16 cellular contexts compared by ENCODE assay signal in genomic region chr12:104680506-104680905, GRCh38.
DNase-seq lines count a peak whose midpoint lies in the region; ATAC-seq, FAIRE-seq and TF ChIP-seq lines count a peak whose summit lies in the region.
"Had no signal": no experiment of that assay in that cellular context is flagged by ENCODE, and none has a peak within 500 bp of the region (broad histone marks: within the 10 kb centered on the region; RNA-seq: fewer than 3 reads in every experiment).

No MANE protein-coding gene starts in this region.

- BruUV-seq in GM12878 (replicated peaks; lab: Mats Ljungman, UMichigan), result no TSS peak

- no peaks in the 10 kb centered on the region for H3K27me3 Mint-ChIP-seq in stimulated activated naive CD8-positive, alpha-beta T cell treated with anti-CD3 and anti-CD28 coated beads, Interleukin-15, amount 100 ng/mL, for 72 hours
- no peaks in the 10 kb centered on the region for H3K27me3 Mint-ChIP-seq in CD8-positive, alpha-beta T cell (ENCODE audit: low read depth)

- H3K9me3 Mint-ChIP-seq in activated naive CD4-positive, alpha-beta T cell treated with anti-CD3 and anti-CD28 coated beads, Interleukin-2, amount 50 U/mL, for 72 hours, result peaks cover 4 to 6% of the 10 kb centered on the region in 2 donors
- peaks cover 0 to 6% of the 10 kb centered on the region in 2 donors for H3K9me3 Mint-ChIP-seq in stimulated activated naive CD8-positive, alpha-beta T cell treated with anti-CD3 and anti-CD28 coated beads, Interleukin-15, amount 100 ng/mL, for 72 hours
- H3K9me3 Mint-ChIP-seq in CD8-positive, alpha-beta T cell, result no peaks in the 10 kb centered on the region
- H3K9me3 Mint-ChIP-seq: naive thymus-derived CD8-positive, alpha-beta T cell had no signal

- H3K4me3 ChIP-seq in GM12878, result no peak overlapping the region
- no peak overlapping the region for H3K4me3 ChIP-seq in CD8-positive, alpha-beta T cell (ENCODE audit: low read depth, low read length)
- H3K4me3 ChIP-seq: GM23248, psoas muscle, thyroid gland had no signal

- peaks cover 4 to 14% of the 10 kb centered on the region in 2 donors for H3K36me3 Mint-ChIP-seq in activated naive CD4-positive, alpha-beta T cell treated with anti-CD3 and anti-CD28 coated beads, Interleukin-2, amount 50 U/mL, for 72 hours
- H3K36me3 Mint-ChIP-seq in CD8-positive, alpha-beta T cell, result no peaks in the 10 kb centered on the region
- H3K36me3 Mint-ChIP-seq: naive thymus-derived CD8-positive, alpha-beta T cell had no signal

- no peaks in the 10 kb centered on the region; the same call in 2 of the 3 replicates for H3K9me3 ChIP-seq in GM12878 (replicated peaks; ENCODE audit: control insufficient read depth, insufficient read depth, low read length)
- no peaks in the 10 kb centered on the region for H3K9me3 ChIP-seq in CD8-positive, alpha-beta T cell (ENCODE audit: low read length)
- H3K9me3 ChIP-seq: psoas muscle, thyroid gland had no signal

- no peak for TF ChIP-seq EP300 in GM12878 (IDR thresholded peaks at IDR 0.05; ENCODE audit: borderline replicate concordance in 1 of 2, control insufficient read depth in 1 of 2, low read depth in 2 of 2, low read length in 2 of 2)

- H4K20me1 ChIP-seq in GM12878 (ENCODE audit: control insufficient read depth, insufficient read depth), result no peaks in the 10 kb centered on the region

- H3K9ac ChIP-seq in GM12878 (ENCODE audit: control insufficient read depth, insufficient read depth, low read length), result no peak overlapping the region
- H3K9ac ChIP-seq: GM23248 had no signal

- no peak for FAIRE-seq in GM12878 (lab: Jason Lieb, UNC)
- FAIRE-seq: HTR-8/SVneo had no signal

- peak overlapping the region; percentile 43; the same call in 1 of the 2 replicates for H3K27ac ChIP-seq in GM12878 (ENCODE audit: control insufficient read depth, insufficient read depth)
- no peak overlapping the region for H3K27ac ChIP-seq in CD8-positive, alpha-beta T cell (ENCODE audit: low read depth, low read length)
- H3K27ac ChIP-seq: foreskin keratinocyte, GM23248, psoas muscle, thyroid gland had no signal

- in situ Hi-C loops in GM12878 (cut with MboI), result loop anchor here (5.0 kb wide), 1 partner anchor 372 kb away; no protein-coding TSS in a partner anchor

- CTCF ChIA-PET in GM12878 (lab: Yijun Ruan, JAX), result interaction anchor here (0.6 to 1.9 kb wide), 5 partner anchors 8 to 372 kb away, joined by 3 to 11 read pairs (median 4); no protein-coding TSS in a partner anchor
- CTCF ChIA-PET in CD8-positive, alpha-beta T cell (lab: Charles Lee), result interaction anchor here (1.2 to 2.2 kb wide), 2 partner anchors 82 to 299 kb away, joined by 3 to 9 read pairs; no protein-coding TSS in a partner anchor

- DNase-seq in activated naive CD4-positive, alpha-beta T cell treated with anti-CD3 and anti-CD28 coated beads, Interleukin-2, amount 50 U/mL, for 72 hours (ENCODE audit: low spot score in 2 of 2), result no peak
- no peak for DNase-seq in activated naive CD4-positive, alpha-beta T cell treated with anti-CD3 and anti-CD28 coated beads, Interleukin-2, amount 50 U/mL, for 16 hours
- peak; percentile 87 for DNase-seq in MV-4-11 (lab: John Stamatoyannopoulos, UW)
- DNase-seq in GM12878 (ENCODE audit: low read depth, low spot score), result no peak
- DNase-seq in stimulated activated naive CD8-positive, alpha-beta T cell treated with anti-CD3 and anti-CD28 coated beads, Interleukin-15, amount 100 ng/mL, for 72 hours, result peak; percentile 19 to 30
- DNase-seq in CD8-positive, alpha-beta T cell, result no peak
- no peak for DNase-seq in NCI-H2171 treated with DMSO at 0.1 percent for 48 hours (lab: John Stamatoyannopoulos, UW)
- DNase-seq: foreskin keratinocyte, NCI-H2107, psoas muscle, thyroid gland had no signal

- POLR2A ChIA-PET in GM12878 (lab: Charles Lee), result interaction anchor here (0.6 kb wide), 1 partner anchor 11 kb away, joined by 3 read pairs; no protein-coding TSS in a partner anchor
- POLR2A ChIA-PET in CD8-positive, alpha-beta T cell (lab: Charles Lee), result no interaction called here

- SMC1A ChIA-PET in GM12878 (lab: Charles Lee; ENCODE audit: uncharacterized antibody, unreplicated experiment), result interaction anchor here (1.0 to 8.7 kb wide), 4 partner anchors 9 to 172 kb away, joined by 3 to 47 read pairs (median 24); no protein-coding TSS in a partner anchor

- no peak overlapping the region for H3K4me2 ChIP-seq in GM12878 (ENCODE audit: control insufficient read depth, insufficient read depth)

- H3K36me3 ChIP-seq in GM12878 (ENCODE audit: control insufficient read depth in 2 of 2, insufficient read depth in 2 of 2, low read length in 1 of 2), result no peaks in the 10 kb centered on the region
- H3K36me3 ChIP-seq in CD8-positive, alpha-beta T cell (ENCODE audit: insufficient read depth, low read length), result no peaks in the 10 kb centered on the region
- H3K36me3 ChIP-seq: thyroid gland had no signal

- no peak for TF ChIP-seq RAD21 in GM12878 (IDR thresholded peaks at IDR 0.05; ENCODE audit: insufficient read depth, low read depth, low read length)

- TF ChIP-seq CTCF in GM12878 (IDR thresholded peaks at IDR 0.05 in 2 of 3, conservative IDR thresholded peaks at IDR 0.05 in 1 of 3; ENCODE audit: control insufficient read depth in 2 of 3, extremely low read depth in 1 of 3, insufficient read depth in 1 of 3, low read depth in 3 of 3, low read length in 3 of 3), result no peak
- TF ChIP-seq CTCF in CD8-positive, alpha-beta T cell (IDR thresholded peaks at IDR 0.05), result no peak

- H2AFZ ChIP-seq in GM12878 (ENCODE audit: control insufficient read depth, low read depth, low read length), result no peak overlapping the region
- H2AFZ ChIP-seq: GM23248 had no signal

- H3K27ac Mint-ChIP-seq in activated naive CD4-positive, alpha-beta T cell treated with anti-CD3 and anti-CD28 coated beads, Interleukin-2, amount 50 U/mL, for 72 hours, result peak overlapping the region; percentile 13 to 44
- peak overlapping the region in 1 of 2 donors; percentile 70 for H3K27ac Mint-ChIP-seq in stimulated activated naive CD8-positive, alpha-beta T cell treated with anti-CD3 and anti-CD28 coated beads, Interleukin-15, amount 100 ng/mL, for 72 hours
- no peak overlapping the region for H3K27ac Mint-ChIP-seq in CD8-positive, alpha-beta T cell

- peaks cover 29% of the 10 kb centered on the region for H3K79me2 ChIP-seq in GM12878 (ENCODE audit: control insufficient read depth, insufficient read depth, low read length)

- H3K4me3 Mint-ChIP-seq in stimulated activated naive CD8-positive, alpha-beta T cell treated with anti-CD3 and anti-CD28 coated beads, Interleukin-15, amount 100 ng/mL, for 72 hours, result peak overlapping the region; percentile 15 to 30
- H3K4me3 Mint-ChIP-seq in CD8-positive, alpha-beta T cell, result no peak overlapping the region

- intact Hi-C loops in GM12878 (cut with micrococcal nuclease; ENCODE audit: unreplicated experiment), result loop anchor here (1.0 to 10.0 kb wide), 4 partner anchors 196 to 373 kb away; partner anchors contain the start of gene SLC41A2
- intact Hi-C loops in CD8-positive, alpha-beta T cell (cut with DNase I, micrococcal nuclease), result loop anchor here (1.0 to 5.0 kb wide), 7 partner anchors 38 to 373 kb away; partner anchors contain the start of genes CHST11 (in 1 of the 2) and SLC41A2 (in 1 of the 2)

- TF ChIP-seq POLR2A in GM12878 (IDR thresholded peaks at IDR 0.05; ENCODE audit: low read depth, low read length), result no peak

- 59% methylated on average over 5 of the region's 5 CpGs for WGBS in GM12878 (ENCODE audit: insufficient coverage, insufficient replicate concordance, low lambda C conversion rate, missing lambda C conversion rate)

- no peaks in the 10 kb centered on the region for H3K27me3 ChIP-seq in GM12878 (replicated peaks in 1 of 2; ENCODE audit: control insufficient read depth in 2 of 2, insufficient read depth in 2 of 2, low read length in 1 of 2)
- no peaks in the 10 kb centered on the region for H3K27me3 ChIP-seq in CD8-positive, alpha-beta T cell (ENCODE audit: insufficient read depth, low read length)
- H3K27me3 ChIP-seq: foreskin keratinocyte, thyroid gland had no signal

- ATAC-seq in activated naive CD4-positive, alpha-beta T cell treated with anti-CD3 and anti-CD28 coated beads, Interleukin-2, amount 50 U/mL, for 72 hours, result peak; percentile 4 to 8
- ATAC-seq in GM12878 (no peak), HG03159 (IDR thresholded peaks at IDR 0.05; ENCODE audit: unreplicated experiment) (no peak)
- ATAC-seq in stimulated activated naive CD8-positive, alpha-beta T cell treated with anti-CD3 and anti-CD28 coated beads, Interleukin-15, amount 100 ng/mL, for 72 hours, result peak; percentile 1
- no peak for ATAC-seq in CD8-positive, alpha-beta T cell
- ATAC-seq: foreskin keratinocyte, Right ventricle myocardium inferior had no signal

- peaks cover 65% of the 10 kb centered on the region for H3K4me1 Mint-ChIP-seq in stimulated activated naive CD8-positive, alpha-beta T cell treated with anti-CD3 and anti-CD28 coated beads, Interleukin-15, amount 100 ng/mL, for 72 hours
- H3K4me1 Mint-ChIP-seq in CD8-positive, alpha-beta T cell (ENCODE audit: low read depth), result peaks cover 60% of the 10 kb centered on the region

- peaks cover 44% of the 10 kb centered on the region for H3K4me1 ChIP-seq in GM12878 (ENCODE audit: control insufficient read depth, insufficient read depth, low read length)
- H3K4me1 ChIP-seq in CD8-positive, alpha-beta T cell (ENCODE audit: insufficient read depth, low read length), result peaks cover 34% of the 10 kb centered on the region
- H3K4me1 ChIP-seq: foreskin keratinocyte, psoas muscle had no signal

- RAD21 ChIA-PET in GM12878 (lab: Charles Lee; ENCODE audit: unreplicated experiment), result interaction anchor here (0.8 to 0.9 kb wide), 2 partner anchors 15 to 305 kb away, joined by 3 to 4 read pairs; no protein-coding TSS in a partner anchor

TF ChIP-seq in GM12878, 131 proteins besides CTCF, POLR2A, EP300 and RAD21:
- no peak for TF ChIP-seq ZNF24 (IDR thresholded peaks at IDR 0.05)
- peak; percentile 26 to 75; a peak in 2 of 4 replicates for TF ChIP-seq BHLHE40 (IDR thresholded peaks at IDR 0.05; ENCODE audit: borderline replicate concordance in 1 of 2, low read depth in 2 of 2, low read length in 1 of 2)
- 0 out of 2 replicates have a peak, but pooled peaks have one; percentile 11 for TF ChIP-seq SPI1 (IDR thresholded peaks at IDR 0.05; ENCODE audit: borderline replicate concordance, insufficient read depth, low read depth, low read length)
- no peak for TF ChIP-seq BCL11A (IDR thresholded peaks at IDR 0.05; ENCODE audit: low read depth, low read length)

Comparison
In these comparisons a context has a peak if more than half of its experiments do, and no peak if none do; other contexts are left out.
1. ATAC-seq: peak in activated naive CD4-positive, alpha-beta T cell treated with anti-CD3 and anti-CD28 coated beads, Interleukin-2, amount 50 U/mL, for 72 hours (2 of 2) and stimulated activated naive CD8-positive, alpha-beta T cell treated with anti-CD3 and anti-CD28 coated beads, Interleukin-15, amount 100 ng/mL, for 72 hours (single experiment); none in GM12878 (single experiment), CD8-positive, alpha-beta T cell (single experiment) and HG03159 (single experiment).
2. DNase-seq: peak in MV-4-11 (single experiment) and stimulated activated naive CD8-positive, alpha-beta T cell treated with anti-CD3 and anti-CD28 coated beads, Interleukin-15, amount 100 ng/mL, for 72 hours (2 of 2); none in activated naive CD4-positive, alpha-beta T cell treated with anti-CD3 and anti-CD28 coated beads, Interleukin-2, amount 50 U/mL, for 72 hours (0 of 2), activated naive CD4-positive, alpha-beta T cell treated with anti-CD3 and anti-CD28 coated beads, Interleukin-2, amount 50 U/mL, for 16 hours (single experiment), GM12878 (single experiment), CD8-positive, alpha-beta T cell (0 of 7) and NCI-H2171 treated with DMSO at 0.1 percent for 48 hours (single experiment).